20 cellular contexts compared by ENCODE assay signal in the genomic region with DNA sequence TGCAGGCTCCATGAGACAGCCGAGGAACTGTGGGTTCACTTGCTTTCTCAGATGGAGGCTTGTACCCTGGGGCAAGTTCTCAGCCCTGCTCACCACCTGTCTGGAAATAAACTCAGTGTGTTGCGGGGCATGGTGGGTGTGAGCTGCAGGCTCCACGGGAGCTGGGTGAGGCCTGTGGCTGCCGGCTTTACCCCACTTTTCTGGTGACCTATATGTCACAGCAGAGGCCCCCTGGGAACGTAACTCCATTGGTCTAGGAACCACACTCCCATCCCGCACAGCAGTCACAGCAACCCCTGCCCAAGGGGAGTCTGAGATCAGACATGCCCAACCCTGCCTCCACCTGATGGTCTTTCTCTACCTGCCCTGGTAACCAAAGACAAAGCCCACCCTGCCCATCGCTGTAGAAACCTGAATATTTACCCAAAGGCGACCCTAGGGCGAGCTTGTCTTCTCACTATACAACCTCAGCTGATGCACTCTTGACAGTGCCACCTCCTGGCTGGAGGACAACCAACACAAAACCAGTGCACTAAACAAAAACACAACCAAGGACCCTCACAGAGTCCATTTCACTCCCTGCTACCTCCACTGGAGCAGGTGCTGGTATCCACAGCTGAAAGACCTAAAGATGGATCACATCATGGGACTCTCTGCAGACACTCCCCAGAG.
DNase-seq lines count a peak whose midpoint lies in the region; ATAC-seq and TF ChIP-seq lines count a peak whose summit lies in the region.
"Had no signal": no experiment of that assay in that cellular context is flagged by ENCODE, and none has a peak within 500 bp of the region (broad histone marks: within the 10 kb centered on the region; RNA-seq: fewer than 3 reads in every experiment).

No MANE protein-coding gene starts in this region.

- H3K27ac Mint-ChIP-seq in endodermal cell = peak overlapping the region; percentile 75
- H3K27ac Mint-ChIP-seq: CD4-positive, alpha-beta T cell; HFFc6; T-cell had no signal

- WGBS in endodermal cell (ENCODE audit: insufficient coverage in 1 of 2, insufficient read length in 1 of 2), 2 experiments = 88 to 92% methylated on average over 5 to 9 of the region's 9 CpGs

- CTCF ChIA-PET in PC-3 (lab: Charles Lee) = no interaction called here

- no peaks in the 10 kb centered on the region for H3K9me2 ChIP-seq in PC-3 (replicated peaks; ENCODE audit: low read length)

- peaks cover under 1% of the 10 kb centered on the region for H3K27me3 Mint-ChIP-seq in endodermal cell (ENCODE audit: insufficient read depth)
- H3K27me3 Mint-ChIP-seq: CD4-positive, alpha-beta T cell; T-cell had no signal

- H2AFZ ChIP-seq in PC-3 (ENCODE audit: low read length) = no peak overlapping the region

- H3F3A ChIP-seq in PC-3 (ENCODE audit: low read length, unreplicated experiment) = no peaks in the 10 kb centered on the region

- no peak overlapping the region for H3K9ac ChIP-seq in PC-3 (ENCODE audit: low read length)
- H3K9ac ChIP-seq in endodermal cell (ENCODE audit: extremely low read depth, low read length, poor library complexity, severe bottlenecking) = no peak overlapping the region
- H3K9ac ChIP-seq: KMS-11 had no signal

- peaks cover 45% of the 10 kb centered on the region for H3K4me1 Mint-ChIP-seq in endodermal cell
- H3K4me1 Mint-ChIP-seq: T-cell had no signal

- H3K9me3 ChIP-seq in PC-3 (ENCODE audit: low read length) = no peaks in the 10 kb centered on the region
- H3K9me3 ChIP-seq in endodermal cell (ENCODE audit: control insufficient read depth, low read length) = peaks cover 44% of the 10 kb centered on the region
- H3K9me3 ChIP-seq in MG63 = no peaks in the 10 kb centered on the region; the same call in 1 of the 2 replicates

- peaks cover 13% of the 10 kb centered on the region for H3K4me1 ChIP-seq in PC-3 (ENCODE audit: insufficient read depth, low read length)
- H3K4me1 ChIP-seq in endodermal cell (ENCODE audit: control insufficient read depth, insufficient read depth, low read length) = no peaks in the 10 kb centered on the region
- H3K4me1 ChIP-seq: Caco-2 had no signal

- peak overlapping the region; percentile 70 for H3K27ac ChIP-seq in C4-2B
- H3K27ac ChIP-seq in PC-3 (ENCODE audit: low read length) = 0 out of 2 replicates have a peak overlapping the region, but pooled peaks have one; percentile 40
- no peak overlapping the region for H3K27ac ChIP-seq in endodermal cell (ENCODE audit: low read depth, low read length)
- H3K27ac ChIP-seq: HL-60, KMS-11 had no signal

- POLR2A ChIA-PET in PC-3 (lab: Charles Lee; ENCODE audit: unreplicated experiment) = no interaction called here

- intact Hi-C loops in PC-3 (cut with micrococcal nuclease) = loop anchor here (1.0 kb wide), 1 partner anchor 48 kb away; no protein-coding TSS in a partner anchor

- TF ChIP-seq CTCF in C4-2B (conservative IDR thresholded peaks at IDR 0.05) (peak; percentile 22), GM13977 (IDR thresholded peaks at IDR 0.05; ENCODE audit: extremely low read depth, insufficient read depth, missing control alignments) (peak; percentile 7), PC-3 (conservative IDR thresholded peaks at IDR 0.05; ENCODE audit: low read depth, low read length) (no peak; the same call in 1 of the 2 replicates), endodermal cell (conservative IDR thresholded peaks at IDR 0.05) (peak; percentile 32)

- H3K4me2 ChIP-seq in PC-3 (ENCODE audit: low read length) = no peak overlapping the region
- H3K4me2 ChIP-seq: KMS-11 had no signal

- H3K27me3 ChIP-seq in PC-3 (ENCODE audit: low read length) (no peaks in the 10 kb centered on the region), endodermal cell (ENCODE audit: control insufficient read depth, insufficient read depth, low read length, poor library complexity, severe bottlenecking) (no peaks in the 10 kb centered on the region), MG63 (no peaks in the 10 kb centered on the region)

- BruUV-seq in PC-3 (replicated peaks; lab: Mats Ljungman, UMichigan) = no TSS peak

- no peaks in the 10 kb centered on the region for H3K36me3 ChIP-seq in PC-3 (ENCODE audit: low read depth, low read length)
- peaks cover 23% of the 10 kb centered on the region for H3K36me3 ChIP-seq in endodermal cell (ENCODE audit: control insufficient read depth, insufficient read depth, low read length)
- no peaks in the 10 kb centered on the region for H3K36me3 ChIP-seq in MG63

- H4K20me1 ChIP-seq in PC-3 (ENCODE audit: low read length) = no peaks in the 10 kb centered on the region

- H3K36me3 Mint-ChIP-seq in endodermal cell (ENCODE audit: low read depth) = peaks cover 38% of the 10 kb centered on the region
- H3K36me3 Mint-ChIP-seq: T-cell had no signal

- H3K9me3 Mint-ChIP-seq in endodermal cell = peaks cover 47% of the 10 kb centered on the region
- H3K9me3 Mint-ChIP-seq: CD4-positive, alpha-beta T cell had no signal

- ATAC-seq in PC-3 (no peak), HG03565 (IDR thresholded peaks at IDR 0.05; ENCODE audit: unreplicated experiment) (no peak)
- ATAC-seq: T-cell had no signal

- DNase-seq in GM13977 (ENCODE audit: low spot score) = no peak
- no peak for DNase-seq in PC-3
- DNase-seq in endodermal cell = no peak
- DNase-seq in MG63 = no peak
- no peak for DNase-seq in cerebellum (ENCODE audit: low spot score)
- DNase-seq: Caco-2; CD4-positive, alpha-beta T cell; DMS 273 treated with DMSO at 0.1 percent for 48 hours; DMS79 treated with DMSO at 0.1 percent for 48 hours; HFFc6; NCI-H1694 treated with DMSO at 0.1 percent for 48 hours; NCI-H2081 treated with DMSO at 0.1 percent for 48 hours; NCI-H2171 treated with DMSO at 0.1 percent for 48 hours; NCI-H524 treated with DMSO at 0.1 percent for 48 hours; NCI-H82; T-cell had no signal

- in situ Hi-C loops in GM13977 (cut with MboI; ENCODE audit: low pct_unique_long_range_greater_than_20kb, low sequenced_read_pairs, unreplicated experiment) = no loop called here

- H3K4me3 ChIP-seq in PC-3 (ENCODE audit: low read length) (no peak overlapping the region), endodermal cell (ENCODE audit: low read length) (peak overlapping the region; percentile 77), MG63 (no peak overlapping the region)

- no peaks in the 10 kb centered on the region for H3K79me2 ChIP-seq in PC-3 (ENCODE audit: low read length)

- H3K4me3 Mint-ChIP-seq in endodermal cell = peak overlapping the region; percentile 48
- H3K4me3 Mint-ChIP-seq: CD4-positive, alpha-beta T cell; HFFc6; T-cell had no signal
